In the genomic region with DNA sequence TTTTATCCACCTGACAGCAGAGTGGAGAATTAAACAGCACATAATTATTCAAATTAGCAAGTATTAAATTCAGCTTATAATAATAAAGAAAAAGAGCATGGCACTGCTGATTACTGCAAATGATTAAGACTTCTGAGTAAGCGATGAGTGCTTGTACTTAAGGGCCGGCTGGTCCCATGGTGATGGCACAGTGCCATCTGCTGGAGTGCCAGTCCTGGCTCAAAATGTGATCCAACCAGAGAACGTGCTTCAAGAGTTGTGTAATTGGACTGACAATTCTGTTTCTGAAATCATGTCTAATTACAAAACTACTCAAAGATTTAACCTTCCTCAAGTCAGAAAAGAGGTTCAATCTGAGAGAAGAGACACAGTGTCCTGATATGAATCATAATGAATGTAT, we compare ENCODE assay signal across 8 cellular contexts.
DNase-seq lines count a peak whose midpoint lies in the region; ATAC-seq and TF ChIP-seq lines count a peak whose summit lies in the region.

No MANE protein-coding gene starts in this region.

- 9 to 11% methylated on average over 3 of the region's 3 CpGs for WGBS in thyroid gland, 2 donors

- no peaks in the 10 kb centered on the region for H3K36me3 ChIP-seq in thyroid gland

- H3K4me1 ChIP-seq in thyroid gland: peaks cover 18 to 21% of the 10 kb centered on the region in 2 donors

- H3K4me3 ChIP-seq in thyroid gland (replicated peaks in 1 of 3): no peak overlapping the region

- no peaks in the 10 kb centered on the region for H3K9me3 ChIP-seq in thyroid gland

- peak overlapping the region; percentile 58 to 71 (median 67) for H3K27ac ChIP-seq in thyroid gland

- peak in 2 of 6 experiments; percentile 19 to 34 for TF ChIP-seq CTCF in thyroid gland (IDR thresholded peaks at IDR 0.05)

- H3K9me3 Mint-ChIP-seq in activated naive CD4-positive, alpha-beta T cell treated with anti-CD3 and anti-CD28 coated beads, Interleukin-2, amount 50 U/mL, for 72 hours: no peaks in the 10 kb centered on the region

- no peaks in the 10 kb centered on the region for H3K36me3 Mint-ChIP-seq in activated naive CD4-positive, alpha-beta T cell treated with anti-CD3 and anti-CD28 coated beads, Interleukin-2, amount 50 U/mL, for 72 hours

- H3K27me3 ChIP-seq in thyroid gland: no peaks in the 10 kb centered on the region

- no peak overlapping the region for H3K27ac Mint-ChIP-seq in activated naive CD4-positive, alpha-beta T cell treated with anti-CD3 and anti-CD28 coated beads, Interleukin-2, amount 50 U/mL, for 72 hours

- DNase-seq in AG20443 (ENCODE audit: low spot score) (peak; percentile 6), NCI-H510A treated with DMSO at 0.1 percent for 48 hours (lab: John Stamatoyannopoulos, UW) (peak; percentile 41), iPS-NIHi7 (ENCODE audit: extremely low spot score) (peak; percentile 45), thyroid gland (peak; percentile 94 to 95), NCI-H226 (no peak)
- peak in 1 of 2 donors; percentile 7 for DNase-seq in activated naive CD4-positive, alpha-beta T cell treated with anti-CD3 and anti-CD28 coated beads, Interleukin-2, amount 50 U/mL, for 72 hours (ENCODE audit: low spot score in 2 of 2)

- intact Hi-C loops in thyroid gland (cut with DNase I): no loop called here

- peak; percentile 77 for ATAC-seq in GM18498 (IDR thresholded peaks at IDR 0.05; ENCODE audit: unreplicated experiment)
- peak; percentile 60 for ATAC-seq in HG03378 (IDR thresholded peaks at IDR 0.05; ENCODE audit: unreplicated experiment)
- ATAC-seq in activated naive CD4-positive, alpha-beta T cell treated with anti-CD3 and anti-CD28 coated beads, Interleukin-2, amount 50 U/mL, for 72 hours: peak; percentile 37 to 68

- TF ChIP-seq POLR2A in thyroid gland (IDR thresholded peaks at IDR 0.05): no peak
